Comparison of ENCODE assay signal across 8 cellular contexts in genomic region chr16:73053379-73054130, GRCh38. TPM values are rescaled to one million over a fixed set of nuclear protein-coding genes. Genes with fewer than 3 reads are reported as not detected.
A peak's percentile ranks its signal among the peaks of the same experiment; 100 is the strongest.
DNase-seq lines count a peak whose midpoint lies in the region; ATAC-seq, FAIRE-seq and TF ChIP-seq lines count a peak whose summit lies in the region.

No MANE protein-coding gene starts in this region.

- H4K8ac ChIP-seq in trophoblast cell (ENCODE audit: low read depth, low read length), result peak overlapping the region; percentile 97

- no peaks in the 10 kb centered on the region for H3K9me3 ChIP-seq in endothelial cell of umbilical vein (replicated peaks; ENCODE audit: control insufficient read depth, insufficient read depth, low read length)
- H3K9me3 ChIP-seq in trophoblast cell (ENCODE audit: insufficient read depth, low read depth, low read length), result no peaks in the 10 kb centered on the region

- H3K4me2 ChIP-seq in endothelial cell of umbilical vein (ENCODE audit: insufficient read depth, low read length) (peak overlapping the region; percentile 94), trophoblast cell (ENCODE audit: low read length) (peak overlapping the region; percentile 36)

- ATAC-seq in HG03342 (IDR thresholded peaks at IDR 0.05; ENCODE audit: unreplicated experiment), result no peak
- no peak for ATAC-seq in HG03457 (IDR thresholded peaks at IDR 0.05; ENCODE audit: unreplicated experiment)
- no peak for ATAC-seq in HG02885 (IDR thresholded peaks at IDR 0.05; ENCODE audit: poor library complexity, unreplicated experiment)

- no peaks in the 10 kb centered on the region for H3K27me3 ChIP-seq in endothelial cell of umbilical vein (ENCODE audit: control insufficient read depth in 2 of 2, insufficient read depth in 2 of 2, low read length in 2 of 2)
- H3K27me3 ChIP-seq in trophoblast cell (ENCODE audit: insufficient read depth, low read length), result no peaks in the 10 kb centered on the region

- peak overlapping the region; percentile 93 for H3K4ac ChIP-seq in trophoblast cell (ENCODE audit: low read depth, low read length)

- peak overlapping the region; percentile 83 for H4K91ac ChIP-seq in trophoblast cell (ENCODE audit: low read depth, low read length)

- dilution Hi-C loops in endothelial cell of umbilical vein (cut with MboI; ENCODE audit: extremely low pct_ligation_motif_present, low sequenced_read_pairs), result no loop called here

- no peaks in the 10 kb centered on the region for H3K9me1 ChIP-seq in endothelial cell of umbilical vein (replicated peaks; ENCODE audit: control insufficient read depth, extremely low read depth, insufficient read depth, low read length)

- peak overlapping the region in 1 of 3 experiments; percentile 55 for H3K4me3 ChIP-seq in endothelial cell of umbilical vein (replicated peaks in 1 of 3; ENCODE audit: insufficient read depth in 1 of 3, low read depth in 1 of 3, low read length in 3 of 3)
- H3K4me3 ChIP-seq in trophoblast cell (ENCODE audit: low read depth, low read length), result no peak overlapping the region

- DNase-seq in EH (ENCODE audit: low read depth) (peak; percentile 51), NCI-H2227 treated with DMSO at 0.1 percent for 48 hours (lab: John Stamatoyannopoulos, UW) (peak; percentile 71), endothelial cell of umbilical vein (ENCODE audit: low read depth, low spot score) (peak; percentile 86), trophoblast cell (no peak), NCI-H1105 (lab: John Stamatoyannopoulos, UW) (no peak)

- CTCF ChIA-PET in endothelial cell of umbilical vein (lab: Charles Lee), result interaction anchor here (0.7 to 8.0 kb wide), 11 partner anchors 15 to 825 kb away, joined by 3 to 55 read pairs (median 4); no protein-coding TSS in a partner anchor

- peak overlapping the region; percentile 94 for H3K18ac ChIP-seq in trophoblast cell (ENCODE audit: low read length)

- peak overlapping the region; percentile 91 for H2BK120ac ChIP-seq in trophoblast cell (ENCODE audit: insufficient read depth, low read length, poor library complexity)

- TF ChIP-seq CTCF in endothelial cell of umbilical vein (IDR thresholded peaks at IDR 0.05; ENCODE audit: extremely low read depth in 1 of 2, insufficient read depth in 1 of 2, low read depth in 1 of 2, low read length in 2 of 2), result no peak

- peak overlapping the region; percentile 100 for H3K27ac ChIP-seq in endothelial cell of umbilical vein (ENCODE audit: insufficient read depth, low read depth, low read length)
- H3K27ac ChIP-seq in trophoblast cell (ENCODE audit: low read depth, low read length), result peak overlapping the region; percentile 71

- peak overlapping the region; percentile 95 for H2AK5ac ChIP-seq in trophoblast cell (ENCODE audit: low read length)

- H2BK12ac ChIP-seq in trophoblast cell (ENCODE audit: low read length), result peak overlapping the region; percentile 91

- TF ChIP-seq POLR2A in endothelial cell of umbilical vein (IDR thresholded peaks at IDR 0.05; ENCODE audit: low read depth, low read length), result peak; percentile 62

- H3K4me1 ChIP-seq in endothelial cell of umbilical vein (ENCODE audit: control insufficient read depth, extremely low read depth, insufficient read depth, low read length) (peaks cover 63% of the 10 kb centered on the region), trophoblast cell (ENCODE audit: control insufficient read depth in 1 of 2, insufficient read depth in 2 of 2, low read length in 2 of 2) (peaks cover 29 to 34% of the 10 kb centered on the region in 2 experiments)

- H3K23ac ChIP-seq in trophoblast cell (ENCODE audit: low read length), result no peak overlapping the region

- peak; percentile 66 for FAIRE-seq in endothelial cell of umbilical vein (lab: Jason Lieb, UNC)

- H2AFZ ChIP-seq in endothelial cell of umbilical vein (ENCODE audit: low read depth, low read length) (peak overlapping the region; percentile 86), trophoblast cell (ENCODE audit: insufficient read depth, low read length, poor library complexity) (peak overlapping the region; percentile 99)

- H4K20me1 ChIP-seq in endothelial cell of umbilical vein (replicated peaks; ENCODE audit: control insufficient read depth, extremely low read depth, insufficient read depth, low read length), result no peaks in the 10 kb centered on the region

- peak overlapping the region; percentile 97 for H3K14ac ChIP-seq in trophoblast cell (ENCODE audit: low read length)

- BruUV-seq in endothelial cell of umbilical vein (replicated peaks; lab: Mats Ljungman, UMichigan), result no TSS peak

- WGBS in trophoblast cell (ENCODE audit: extremely low coverage, insufficient coverage, insufficient read length), result no CpG with 5 or more reads among the region's 15 CpGs

- H3K79me2 ChIP-seq in endothelial cell of umbilical vein (ENCODE audit: control insufficient read depth, insufficient read depth, low read length), result peaks cover 86% of the 10 kb centered on the region
- H3K79me2 ChIP-seq in trophoblast cell (ENCODE audit: control insufficient read depth, insufficient read depth, low read length, poor library complexity), result peaks cover 43% of the 10 kb centered on the region

- H2BK5ac ChIP-seq in trophoblast cell (ENCODE audit: low read depth, low read length, poor library complexity), result peak overlapping the region; percentile 85

- H3K36me3 ChIP-seq in endothelial cell of umbilical vein (ENCODE audit: control insufficient read depth in 2 of 2, extremely low read depth in 1 of 2, insufficient read depth in 2 of 2, low read length in 2 of 2) (no peaks in the 10 kb centered on the region), trophoblast cell (ENCODE audit: control insufficient read depth in 1 of 2, insufficient read depth in 2 of 2, low read length in 2 of 2) (no peaks in the 10 kb centered on the region)

- POLR2A ChIA-PET in endothelial cell of umbilical vein (lab: Charles Lee), result interaction anchor here (1.0 kb wide), 1 partner anchor 10 kb away, joined by 3 read pairs; no protein-coding TSS in a partner anchor

- peak overlapping the region; percentile 91 for H3K9ac ChIP-seq in endothelial cell of umbilical vein (replicated peaks; ENCODE audit: extremely low read depth, insufficient read depth, low read length)
- H3K9ac ChIP-seq in trophoblast cell (ENCODE audit: low read length), result no peak overlapping the region

- H4K12ac ChIP-seq in trophoblast cell (ENCODE audit: low read depth, low read length), result peak overlapping the region; percentile 44

- H3K79me1 ChIP-seq in trophoblast cell (ENCODE audit: low read length), result peaks cover 48% of the 10 kb centered on the region

- intact Hi-C loops in endothelial cell of umbilical vein (cut with micrococcal nuclease), result loop anchor here (1.0 to 10.0 kb wide), 5 partner anchors 15 to 759 kb away; no protein-coding TSS in a partner anchor

TF ChIP-seq in endothelial cell of umbilical vein, 7 proteins besides CTCF, POLR2A, EP300 and RAD21:
- peak; percentile 74 for TF ChIP-seq FOS (IDR thresholded peaks at IDR 0.05; ENCODE audit: borderline replicate concordance, insufficient read depth, low read length)
- TF ChIP-seq EZH2 (IDR thresholded peaks at IDR 0.05; ENCODE audit: borderline replicate concordance, low read depth, low read length, severe bottlenecking), result no peak
- TF ChIP-seq MYC (IDR thresholded peaks at IDR 0.05; ENCODE audit: low read depth, low read length), result peak; percentile 15
- TF ChIP-seq POLR2AphosphoS5 (IDR thresholded peaks at IDR 0.05; ENCODE audit: insufficient read depth, low read depth, low read length), result peak; percentile 80
- TF ChIP-seq MAX (IDR thresholded peaks at IDR 0.05; ENCODE audit: insufficient read depth, insufficient read length), result no peak
- TF ChIP-seq GATA2 (IDR thresholded peaks at IDR 0.05; ENCODE audit: insufficient read depth, insufficient read length, low read depth, low read length), result no peak
- TF ChIP-seq JUN (IDR thresholded peaks at IDR 0.05; ENCODE audit: borderline replicate concordance, insufficient read depth, insufficient read length, low read depth), result peak; percentile 62
TF ChIP-seq in endothelial cell of umbilical vein: peak in this region for 4.

RNA-seq across cellular contexts. Expression of gene ZFHX3, which starts 5.6 kb away (rescaled TPM):
- total RNA-seq in endothelial cell of umbilical vein, result 17.7 and 18.8 TPM in 2 replicates
- 3.0 and 3.7 TPM in 2 replicates for polyA plus RNA-seq in endothelial cell of umbilical vein
- polyA plus RNA-seq in endothelial cell of umbilical vein (2011; cell fraction: cytosol; rRNA removed), result 4.4 and 4.7 TPM in 2 replicates
- polyA plus RNA-seq in endothelial cell of umbilical vein (2011; cell fraction: nucleus; rRNA removed), result 10.3 and 10.5 TPM in 2 replicates
- 7.6 and 7.8 TPM in 2 replicates for polyA plus RNA-seq in endothelial cell of umbilical vein (2012)
- 14.8 and 14.9 TPM in 2 replicates for polyA minus RNA-seq in endothelial cell of umbilical vein
- polyA minus RNA-seq in endothelial cell of umbilical vein (2011; cell fraction: cytosol; rRNA and poly(A)+ RNA removed), result 11.3 TPM
- 24.3 and 25.1 TPM in 2 replicates for polyA minus RNA-seq in endothelial cell of umbilical vein (2011; cell fraction: nucleus; rRNA and poly(A)+ RNA removed)
- polyA plus RNA-seq in trophoblast cell (2013), result 36.4 and 36.5 TPM in 2 replicates

Comparison
In these comparisons a context has a peak if more than half of its experiments do, and no peak if none do; other contexts are left out.
1. DNase-seq: peak in EH (single experiment), NCI-H2227 treated with DMSO at 0.1 percent for 48 hours (single experiment) and endothelial cell of umbilical vein (single experiment); none in trophoblast cell (0 of 2) and NCI-H1105 (single experiment).